Comparison of ENCODE assay signal across 8 cellular contexts in the genomic region with DNA sequence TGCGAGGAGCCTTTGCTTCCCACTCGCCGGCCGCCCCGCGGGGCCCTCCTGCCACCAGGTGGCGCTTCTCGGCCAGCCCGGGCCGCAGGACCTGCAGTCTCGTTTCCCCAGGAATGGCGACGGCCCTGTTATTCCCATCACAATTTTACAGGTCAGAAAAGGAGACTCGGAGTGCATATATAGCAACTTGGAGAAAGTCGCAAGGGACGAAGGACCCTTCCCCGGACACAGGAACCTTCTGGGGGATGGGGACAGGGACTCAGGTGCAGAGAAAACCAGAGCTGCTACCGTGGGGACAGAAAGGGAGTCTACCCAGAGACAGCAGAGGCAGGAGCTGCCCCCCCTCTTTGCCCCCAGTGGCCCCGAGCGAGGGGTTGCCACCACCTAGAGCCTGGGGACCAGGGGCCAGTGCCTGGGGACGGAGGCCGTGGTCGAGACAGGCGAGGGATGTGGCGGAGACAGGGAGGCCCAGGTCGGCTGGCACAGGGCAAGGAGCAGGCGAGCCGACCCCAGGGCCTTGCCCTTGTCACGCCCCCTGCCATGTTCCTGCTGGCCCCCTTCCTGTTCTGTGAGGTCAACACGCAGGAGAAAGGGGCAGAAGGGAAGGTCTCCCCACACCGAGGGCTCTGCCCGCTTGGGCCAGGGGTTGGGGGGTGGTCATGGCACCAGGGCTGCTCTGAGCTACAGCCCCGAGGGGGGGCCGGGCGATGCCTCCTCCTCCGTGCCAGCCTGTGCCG. TPM values are rescaled to one million over a fixed set of nuclear protein-coding genes. Genes with fewer than 3 reads are reported as not detected.
DNase-seq lines count a peak whose midpoint lies in the region; ATAC-seq and TF ChIP-seq lines count a peak whose summit lies in the region.

No MANE protein-coding gene starts in this region.

- H3K27me3 Mint-ChIP-seq in activated CD8-positive, alpha-beta T cell treated with anti-CD3 and anti-CD28 coated beads, Interleukin-2, amount 10 ng/mL, durations not matched to agents 7 days and 5 days (ENCODE audit: low read depth) = peaks cover 31% of the 10 kb centered on the region

- no peak for TF ChIP-seq POLR2A in lower leg skin (IDR thresholded peaks at IDR 0.05)

- H3K9me3 ChIP-seq in GM23248 (ENCODE audit: low read depth) (no peaks in the 10 kb centered on the region), ectodermal cell (ENCODE audit: control insufficient read depth, low read length) (no peaks in the 10 kb centered on the region)

- WGBS in GM23248 (ENCODE audit: low coverage in 1 of 2, low lambda C conversion rate in 2 of 2, missing lambda C conversion rate in 2 of 2), 2 experiments = 19% methylated on average over 31 to 37 of the region's 37 CpGs
- 21% methylated on average over 37 of the region's 37 CpGs for WGBS in ectodermal cell, 2 experiments
- 13 to 17% methylated on average over 19 to 26 of the region's 37 CpGs for WGBS in lower leg skin, 2 donors

- H3K36me3 Mint-ChIP-seq in activated CD8-positive, alpha-beta T cell treated with anti-CD3 and anti-CD28 coated beads, Interleukin-2, amount 10 ng/mL, durations not matched to agents 7 days and 5 days (ENCODE audit: low read depth) = no peaks in the 10 kb centered on the region

- TF ChIP-seq CTCF in lower leg skin (IDR thresholded peaks at IDR 0.05) = peak in 1 of 3 donors; percentile 54

- no peaks in the 10 kb centered on the region for H3K79me2 ChIP-seq in GM23248 (ENCODE audit: insufficient read depth)

- ATAC-seq in activated CD8-positive, alpha-beta T cell treated with anti-CD3 and anti-CD28 coated beads, Interleukin-2, amount 10 ng/mL, durations not matched to agents 7 days and 5 days = peak; percentile 51
- ATAC-seq in HG03139 (IDR thresholded peaks at IDR 0.05; ENCODE audit: unreplicated experiment) = no peak

- H3K4me3 Mint-ChIP-seq in activated CD8-positive, alpha-beta T cell treated with anti-CD3 and anti-CD28 coated beads, Interleukin-2, amount 10 ng/mL, durations not matched to agents 7 days and 5 days = no peak overlapping the region

- no peak overlapping the region for H3K27ac Mint-ChIP-seq in activated CD8-positive, alpha-beta T cell treated with anti-CD3 and anti-CD28 coated beads, Interleukin-2, amount 10 ng/mL, durations not matched to agents 7 days and 5 days

- intact Hi-C loops in lower leg skin (cut with DNase I; ENCODE audit: low total_unique reads) = loop anchor here (5.0 to 10.0 kb wide), 3 partner anchors 139 to 461 kb away; a partner anchor contains a TSS

- peak overlapping the region; percentile 24; the same call in 1 of the 2 replicates for H3K4me3 ChIP-seq in GM23248
- H3K4me3 ChIP-seq in ectodermal cell (ENCODE audit: insufficient read depth, low read depth, low read length) = peak overlapping the region; percentile 49
- no peak overlapping the region for H3K4me3 ChIP-seq in lower leg skin (ENCODE audit: low read depth, poor library complexity, severe bottlenecking)

- H3K9me3 Mint-ChIP-seq in activated CD8-positive, alpha-beta T cell treated with anti-CD3 and anti-CD28 coated beads, Interleukin-2, amount 10 ng/mL, durations not matched to agents 7 days and 5 days (ENCODE audit: insufficient read depth) = no peaks in the 10 kb centered on the region

- no peaks in the 10 kb centered on the region for H3K36me3 ChIP-seq in GM23248 (ENCODE audit: low read depth)
- H3K36me3 ChIP-seq in ectodermal cell (ENCODE audit: control insufficient read depth, insufficient read depth, low read length) = no peaks in the 10 kb centered on the region

- CTCF ChIA-PET in activated CD8-positive, alpha-beta T cell treated with anti-CD3 and anti-CD28 coated beads, Interleukin-2, amount 10 ng/mL, durations not matched to agents 7 days and 5 days (lab: Charles Lee) = interaction anchor here (0.6 to 5.3 kb wide), 66 partner anchors 10 to 465 kb away, joined by 3 to 311 read pairs (median 6); a partner anchor contains a TSS

- no peak overlapping the region for H3K27ac ChIP-seq in GM23248
- no peak overlapping the region for H3K27ac ChIP-seq in ectodermal cell (ENCODE audit: insufficient read depth, low read depth, low read length, poor library complexity, severe bottlenecking)

- in situ Hi-C loops in GM23248 (cut with MboI) = loop anchor here (10.0 kb wide), 1 partner anchor 121 kb away; no protein-coding TSS in a partner anchor

- H3F3A ChIP-seq in GM23248 (ENCODE audit: insufficient read depth) = no peaks in the 10 kb centered on the region

- H4K20me1 ChIP-seq in GM23248 (ENCODE audit: insufficient read depth) = no peaks in the 10 kb centered on the region

- no peaks in the 10 kb centered on the region for H3K4me1 ChIP-seq in GM23248 (ENCODE audit: insufficient read depth)
- peaks cover 7% of the 10 kb centered on the region for H3K4me1 ChIP-seq in ectodermal cell (ENCODE audit: control insufficient read depth, insufficient read depth, low read length)

- H2AFZ ChIP-seq in GM23248 = peak overlapping the region; percentile 92

- no peak overlapping the region for H3K9ac ChIP-seq in GM23248

- DNase-seq in AG08395 (ENCODE audit: low spot score) (peak; percentile 90), GM23248 (peak; percentile 76), NCI-H345 treated with DMSO at 0.1 percent for 48 hours (lab: John Stamatoyannopoulos, UW; ENCODE audit: unreplicated experiment) (peak; percentile 72), lower leg skin (ENCODE audit: low spot score in 2 of 2) (peak; percentile 73 to 95)
- DNase-seq in activated CD8-positive, alpha-beta T cell treated with anti-CD3 and anti-CD28 coated beads, Interleukin-2, amount 10 ng/mL, durations not matched to agents 7 days and 5 days = peak; percentile 67
- peak; percentile 78 for DNase-seq in stimulated activated CD4-positive, alpha-beta T cell treated with anti-CD3 and anti-CD28 coated beads, Interleukin-4, amount 100 ng/mL, for 1 hour

- no peak overlapping the region for H3K4me2 ChIP-seq in GM23248 (ENCODE audit: unreplicated experiment)

- H3K9me2 ChIP-seq in GM23248 (ENCODE audit: insufficient read depth) = no peaks in the 10 kb centered on the region

- peaks cover 10% of the 10 kb centered on the region for H3K4me1 Mint-ChIP-seq in activated CD8-positive, alpha-beta T cell treated with anti-CD3 and anti-CD28 coated beads, Interleukin-2, amount 10 ng/mL, durations not matched to agents 7 days and 5 days (ENCODE audit: low read depth)

- POLR2A ChIA-PET in activated CD8-positive, alpha-beta T cell treated with anti-CD3 and anti-CD28 coated beads, Interleukin-2, amount 10 ng/mL, durations not matched to agents 7 days and 5 days (lab: Charles Lee) = interaction anchor here (1.1 to 1.3 kb wide), 2 partner anchors 64 to 139 kb away, joined by 5 to 10 read pairs; no protein-coding TSS in a partner anchor

- peaks cover 25% of the 10 kb centered on the region for H3K27me3 ChIP-seq in GM23248 (replicated peaks; ENCODE audit: insufficient read depth)
- H3K27me3 ChIP-seq in ectodermal cell (ENCODE audit: control insufficient read depth, insufficient read depth, low read length, poor library complexity, severe bottlenecking) = no peaks in the 10 kb centered on the region

RNA-seq across cellular contexts. Expression of a gene that starts 3.5 kb away (rescaled TPM):
- not detected in 2 replicates for total RNA-seq in GM23248 (2014; rRNA removed; shearing (Covaris generic))
- polyA plus RNA-seq in GM23248 (2016; fragmentation: Nextera tagmentation; extraction: Ambion mirVana) = not detected in 2 replicates
- not detected for total RNA-seq in activated CD8-positive, alpha-beta T cell treated with anti-CD3 and anti-CD28 coated beads, Interleukin-2, amount 10 ng/mL, durations not matched to agents 7 days and 5 days
- polyA plus RNA-seq in ectodermal cell (2013, experiment 1 of 4) = not detected
- not detected for polyA plus RNA-seq in ectodermal cell (2013, experiment 2 of 4)
- polyA plus RNA-seq in ectodermal cell (2013, experiment 3 of 4) = not detected
- polyA plus RNA-seq in ectodermal cell (2013, experiment 4 of 4) = not detected
- 1 to 10 TPM in 1 of 4 donors, not detected in 3; 6.7 TPM for total RNA-seq in lower leg skin

RNA-seq across cellular contexts. Expression of a gene that starts 56.9 kb away (rescaled TPM):
- total RNA-seq in GM23248 (2014; rRNA removed; shearing (Covaris generic)) = 1.6 and 67.4 TPM in 2 replicates
- 0.41 and 0.53 TPM in 2 replicates for polyA plus RNA-seq in GM23248 (2016; fragmentation: Nextera tagmentation; extraction: Ambion mirVana)
- total RNA-seq in activated CD8-positive, alpha-beta T cell treated with anti-CD3 and anti-CD28 coated beads, Interleukin-2, amount 10 ng/mL, durations not matched to agents 7 days and 5 days = 1 to 10 TPM in 1 of 2 experiments, under 1 TPM in 1; 0.63 to 1.0 TPM
- 0.50 TPM for polyA plus RNA-seq in ectodermal cell (2013, experiment 1 of 4)
- 0.50 TPM for polyA plus RNA-seq in ectodermal cell (2013, experiment 2 of 4)
- polyA plus RNA-seq in ectodermal cell (2013, experiment 3 of 4) = 0.16 TPM
- 0.41 TPM for polyA plus RNA-seq in ectodermal cell (2013, experiment 4 of 4)
- 10 to 100 TPM in 1 of 4 donors, 1 to 10 TPM in 3; 2.5 to 13.7 (median 6.3) TPM for total RNA-seq in lower leg skin
